10 cellular contexts compared by ENCODE assay signal in genomic region chr16:3235856-3236669, GRCh38. TPM values are rescaled to one million over a fixed set of nuclear protein-coding genes. Genes with fewer than 3 reads are reported as not detected.
DNase-seq lines count a peak whose midpoint lies in the region; ATAC-seq, FAIRE-seq and TF ChIP-seq lines count a peak whose summit lies in the region.
"Had no signal": no experiment of that assay in that cellular context is flagged by ENCODE, and none has a peak within 500 bp of the region (broad histone marks: within the 10 kb centered on the region; RNA-seq: fewer than 3 reads in every experiment).

No MANE protein-coding gene starts in this region.

- no peak for TF ChIP-seq RAD21 in K562 (CRISPR knock-in tag; conservative IDR thresholded peaks at IDR 0.05 in 1 of 2, IDR thresholded peaks at IDR 0.05 in 1 of 2)

- intact Hi-C loops in K562 (cut with micrococcal nuclease): no loop called here

- TF ChIP-seq CTCF in K562 (IDR thresholded peaks at IDR 0.05 in 2 of 3, conservative IDR thresholded peaks at IDR 0.05 in 1 of 3; ENCODE audit: insufficient read depth in 2 of 3, low read depth in 1 of 3, low read length in 3 of 3) (no peak), neural crest cell (conservative IDR thresholded peaks at IDR 0.05) (no peak), tibial nerve (IDR thresholded peaks at IDR 0.05) (no peak), foreskin keratinocyte (conservative IDR thresholded peaks at IDR 0.05) (no peak)

- in situ Hi-C loops in K562 (cut with MboI): no loop called here

- POLR2A ChIA-PET in CD8-positive, alpha-beta memory T cell (lab: Charles Lee): interaction anchor here (0.6 to 1.6 kb wide), 5 partner anchors 16 to 86 kb away, joined by 4 to 5 read pairs (median 4); no protein-coding TSS in a partner anchor
- POLR2A ChIA-PET in T-cell (lab: Charles Lee) (no interaction called here), K562 (lab: Yijun Ruan, JAX) (interaction anchor here (1.0 to 1.3 kb wide), 3 partner anchors 11 to 47 kb away, joined by 3 read pairs; partner anchors contain the start of gene ZNF263)

- peak overlapping the region; percentile 12 to 95 (median 80) for H3K27ac Mint-ChIP-seq in CD8-positive, alpha-beta memory T cell
- H3K27ac Mint-ChIP-seq in T-cell (peak overlapping the region; percentile 66 to 83), neural crest cell (ENCODE audit: unreplicated experiment) (no peak overlapping the region)

- no peaks in the 10 kb centered on the region for H3K27me3 ChIP-seq in CD8-positive, alpha-beta memory T cell (ENCODE audit: insufficient read depth, low read length, poor library complexity, severe bottlenecking)
- H3K27me3 ChIP-seq in K562 (ENCODE audit: control insufficient read depth in 2 of 2, insufficient read depth in 2 of 2, low read length in 2 of 2) (peaks cover under 1 to 3% of the 10 kb centered on the region in 2 experiments; a peak in 1 of 5 replicates), tibial nerve (no peaks in the 10 kb centered on the region), foreskin keratinocyte (no peaks in the 10 kb centered on the region)

- WGBS in K562 (ENCODE audit: insufficient coverage, low coverage, missing lambda C conversion rate): 51% methylated on average over 28 of the region's 29 CpGs
- 85 to 90% methylated on average over 28 of the region's 29 CpGs for WGBS in tibial nerve, 2 donors

- H3K27ac ChIP-seq in CD8-positive, alpha-beta memory T cell (ENCODE audit: low read depth, low read length): no peak overlapping the region
- no peak overlapping the region for H3K27ac ChIP-seq in K562 (ENCODE audit: extremely low read depth, low read depth, low read length)
- H3K27ac ChIP-seq in tibial nerve: no peak overlapping the region
- H3K27ac ChIP-seq in foreskin keratinocyte: no peak overlapping the region

- H3K4me2 ChIP-seq in K562 (ENCODE audit: insufficient read depth, low read length): no peak overlapping the region; the same call in 1 of the 2 replicates

- peak overlapping the region; percentile 59 to 92 (median 80) for H3K4me3 Mint-ChIP-seq in CD8-positive, alpha-beta memory T cell
- H3K4me3 Mint-ChIP-seq in T-cell (peak overlapping the region; percentile 64 to 74 (median 71)), neural crest cell (peak overlapping the region; percentile 79)

- ATAC-seq in T-cell (replicated peaks in 1 of 4) (no peak), K562 (peak; percentile 59), foreskin keratinocyte (no peak)

- peaks cover 0 to 8% of the 10 kb centered on the region in 2 donors for H3K27me3 Mint-ChIP-seq in CD8-positive, alpha-beta memory T cell
- peaks cover 2 to 6% of the 10 kb centered on the region in 2 donors for H3K27me3 Mint-ChIP-seq in T-cell
- peaks cover 18% of the 10 kb centered on the region for H3K27me3 Mint-ChIP-seq in neural crest cell (ENCODE audit: low read depth)

- peaks cover 36 to 46% (median 36%) of the 10 kb centered on the region in 3 donors for H3K4me1 Mint-ChIP-seq in CD8-positive, alpha-beta memory T cell
- H3K4me1 Mint-ChIP-seq in T-cell (peaks cover 29 to 38% (median 31%) of the 10 kb centered on the region in 3 donors), neural crest cell (peaks cover 20% of the 10 kb centered on the region)

- CTCF ChIA-PET in CD8-positive, alpha-beta memory T cell (lab: Charles Lee): no interaction called here
- CTCF ChIA-PET in T-cell (lab: Charles Lee) (no interaction called here), K562 (lab: Yijun Ruan, JAX; ENCODE audit: low intra/inter-chr PET ratio) (no interaction called here)

- TF ChIP-seq EP300 in K562 (IDR thresholded peaks at IDR 0.05; ENCODE audit: low read length): no peak; the same call in 1 of the 2 replicates
- TF ChIP-seq EP300 in tibial nerve (IDR thresholded peaks at IDR 0.05): no peak

- H3K36me3 ChIP-seq in CD8-positive, alpha-beta memory T cell (ENCODE audit: insufficient read depth, low read length): peaks cover 18% of the 10 kb centered on the region
- H3K36me3 ChIP-seq in K562 (ENCODE audit: control insufficient read depth, insufficient read depth, low read length) (peaks cover 27% of the 10 kb centered on the region), tibial nerve (peaks cover 0 to 21% (median 18%) of the 10 kb centered on the region in 3 donors)

- H3K9ac ChIP-seq in K562 (ENCODE audit: insufficient read depth in 1 of 2, low read depth in 2 of 2, low read length in 2 of 2): no peak overlapping the region

- TF ChIP-seq POLR2A in K562 (conservative IDR thresholded peaks at IDR 0.05): no peak
- TF ChIP-seq POLR2A in tibial nerve (IDR thresholded peaks at IDR 0.05): no peak

- peak; percentile 18 to 62 (median 33) for DNase-seq in CD8-positive, alpha-beta memory T cell
- DNase-seq in T-cell (peak in 32 of 34 experiments; percentile 15 to 77 (median 53)), K562 (ENCODE audit: extremely low read depth in 1 of 4, low spot score in 3 of 4) (peak; percentile 66 to 83 (median 72)), neural crest cell (ENCODE audit: low read depth, low spot score) (no peak), tibial nerve (ENCODE audit: low spot score in 2 of 2) (no peak), foreskin keratinocyte (no peak), SHP77 treated with DMSO at 0.1 percent for 48 hours (lab: John Stamatoyannopoulos, UW) (no peak), cerebellar cortex (ENCODE audit: low spot score) (no peak)

- H3K9me3 Mint-ChIP-seq in CD8-positive, alpha-beta memory T cell: peaks cover 0 to 6% (median 2%) of the 10 kb centered on the region in 5 donors
- peaks cover 0 to 4% (median 0%) of the 10 kb centered on the region in 3 donors for H3K9me3 Mint-ChIP-seq in T-cell
- H3K9me3 Mint-ChIP-seq in neural crest cell: peaks cover 10% of the 10 kb centered on the region

- no peaks in the 10 kb centered on the region for H4K20me1 ChIP-seq in K562 (replicated peaks; ENCODE audit: control insufficient read depth, insufficient read depth, low read length)

- FAIRE-seq in K562 (lab: Jason Lieb, UNC): peak; percentile 35
- FAIRE-seq: G401.6 had no signal

- no TSS peak for BruUV-seq in K562 (replicated peaks; lab: Mats Ljungman, UMichigan)

- peaks cover 21% of the 10 kb centered on the region for H3K4me1 ChIP-seq in CD8-positive, alpha-beta memory T cell (ENCODE audit: insufficient read depth, low read length)
- H3K4me1 ChIP-seq in K562 (replicated peaks in 1 of 2; ENCODE audit: control insufficient read depth in 2 of 2, insufficient read depth in 2 of 2, low read length in 2 of 2) (peaks cover 6 to 12% of the 10 kb centered on the region in 2 experiments; a peak in 4 of 5 replicates), tibial nerve (peaks cover 0 to 18% (median 13%) of the 10 kb centered on the region in 4 donors), foreskin keratinocyte (no peaks in the 10 kb centered on the region)

- peaks cover 16% of the 10 kb centered on the region for H3K79me2 ChIP-seq in K562 (ENCODE audit: control insufficient read depth, insufficient read depth, low read length)

- no peaks in the 10 kb centered on the region for H3K9me1 ChIP-seq in K562 (ENCODE audit: control insufficient read depth, insufficient read depth, low read length)

- no peak overlapping the region for H3K4me3 ChIP-seq in CD8-positive, alpha-beta memory T cell (ENCODE audit: low read length)
- H3K4me3 ChIP-seq in K562 (no peak overlapping the region), tibial nerve (no peak overlapping the region)

- H3K9me3 ChIP-seq in CD8-positive, alpha-beta memory T cell (ENCODE audit: low read length): no peaks in the 10 kb centered on the region
- H3K9me3 ChIP-seq in K562 (replicated peaks; ENCODE audit: control insufficient read depth, insufficient read depth, low read depth, low read length): peaks cover 4% of the 10 kb centered on the region; the same call in 1 of the 2 replicates
- peaks cover 0 to 11% (median 1%) of the 10 kb centered on the region in 4 donors for H3K9me3 ChIP-seq in tibial nerve

- H2AFZ ChIP-seq in K562 (ENCODE audit: low read depth, low read length): peak overlapping the region; percentile 5; the same call in 1 of the 2 replicates

- peaks cover 21 to 37% (median 25%) of the 10 kb centered on the region in 3 donors for H3K36me3 Mint-ChIP-seq in CD8-positive, alpha-beta memory T cell
- H3K36me3 Mint-ChIP-seq in T-cell: peaks cover 28% of the 10 kb centered on the region
- peaks cover 22% of the 10 kb centered on the region for H3K36me3 Mint-ChIP-seq in neural crest cell (ENCODE audit: low read depth)

RNA-seq across cellular contexts. Expression of gene ZNF200, which starts 1.1 kb away (rescaled TPM):
- total RNA-seq in CD8-positive, alpha-beta memory T cell: 10 to 100 TPM; 13.0 to 14.6 TPM
- 11.2 TPM for polyA plus RNA-seq in CD8-positive, alpha-beta memory T cell
- 10 to 100 TPM in 3 of 5 donors, 1 to 10 TPM in 2; 7.6 to 21.3 (median 20.1) TPM for total RNA-seq in T-cell
- total RNA-seq in K562 (2011; cell fraction: chromatin; rRNA removed; ENCODE audit: low replicate concordance): 21.1 and 31.6 TPM in 2 replicates
- total RNA-seq in K562 (2011; cell fraction: nucleolus; rRNA removed): 11.8 and 12.5 TPM in 2 replicates
- 19.4 and 23.4 TPM in 2 replicates for total RNA-seq in K562 (2011; cell fraction: nucleoplasm; rRNA removed)
- total RNA-seq in K562 (2014; rRNA removed): 11.2 and 11.8 TPM in 2 replicates
- total RNA-seq in K562 (2014; rRNA removed; fragmentation: Illumina TruSeq; extraction: Trizol): 11.6 and 15.1 TPM in 2 replicates
- total RNA-seq in K562 (2015; rRNA removed; fragmentation: Illumina TruSeq; extraction: Trizol): 12.1 and 14.5 TPM in 2 replicates
- 9.6 and 11.5 TPM in 2 replicates for total RNA-seq in K562 (2021)
- 5.3 and 6.0 TPM in 2 replicates for polyA plus RNA-seq in K562 (2011; rRNA removed)
- 2.3 and 3.2 TPM in 2 replicates for polyA plus RNA-seq in K562 (2011; cell fraction: cytosol; rRNA removed)
- polyA plus RNA-seq in K562 (2011; cell fraction: nucleus; rRNA removed): 10.2 and 11.2 TPM in 2 replicates
- 7.0 and 8.5 TPM in 2 replicates for polyA plus RNA-seq in K562 (2012)
- polyA plus RNA-seq in K562 (2014; fragmentation: Illumina TruSeq; extraction: Trizol): 9.2 and 11.0 TPM in 2 replicates
- polyA plus RNA-seq in K562 (2014; fragmentation: Nextera tagmentation; extraction: Ambion mirVana): 1 to 10 TPM; 4.8 to 6.6 TPM
- polyA plus RNA-seq in K562 (2014; rRNA removed): 8.4 and 9.8 TPM in 2 replicates
- 9.5 and 11.7 TPM in 2 replicates for polyA minus RNA-seq in K562 (2011; rRNA and poly(A)+ RNA removed)
- 4.2 and 5.6 TPM in 2 replicates for polyA minus RNA-seq in K562 (2011; cell fraction: cytosol; rRNA and poly(A)+ RNA removed)
- 7.8 and 11.9 TPM in 2 replicates for polyA minus RNA-seq in K562 (2011; cell fraction: nucleus; rRNA and poly(A)+ RNA removed)
- 12.1 and 14.1 TPM in 2 replicates for total RNA-seq in neural crest cell
- total RNA-seq in tibial nerve: 10 to 100 TPM in 1 of 4 donors, 1 to 10 TPM in 3; 5.2 to 10.2 (median 9.1) TPM
- 6.8 and 8.7 TPM in 2 replicates for total RNA-seq in foreskin keratinocyte
- polyA plus RNA-seq in foreskin keratinocyte: 2.6 and 2.8 TPM in 2 replicates

RNA-seq across cellular contexts. Expression of gene MEFV, which starts 20.4 kb away (rescaled TPM):
- under 1 TPM in 1 of 2 experiments, not detected in 1; 0.18 TPM for total RNA-seq in CD8-positive, alpha-beta memory T cell
- not detected for polyA plus RNA-seq in CD8-positive, alpha-beta memory T cell
- total RNA-seq in T-cell (under 1 TPM in 4 of 5 donors, not detected in 1; 0.10 to 0.38 (median 0.19) TPM), K562 (2014; rRNA removed) (0.14 TPM in 1 of 2 replicates, not detected in the other), K562 (2014; rRNA removed; fragmentation: Illumina TruSeq; extraction: Trizol) (not detected in 2 replicates), K562 (2015; rRNA removed; fragmentation: Illumina TruSeq; extraction: Trizol) (not detected in 2 replicates), K562 (2021) (not detected in 2 replicates), neural crest cell (not detected in 2 replicates), tibial nerve (1 to 10 TPM in 2 of 4 donors, under 1 TPM in 2; 0.39 to 8.1 (median 1.1) TPM), foreskin keratinocyte (not detected in 2 replicates)
- total RNA-seq in K562 (2011; cell fraction: chromatin; rRNA removed; ENCODE audit: low replicate concordance): not detected in 2 replicates
- total RNA-seq in K562 (2011; cell fraction: nucleolus; rRNA removed): not detected in 2 replicates
- total RNA-seq in K562 (2011; cell fraction: nucleoplasm; rRNA removed): not detected in 2 replicates
- polyA plus RNA-seq in K562 (2011; rRNA removed) (not detected in 2 replicates), K562 (2014; fragmentation: Illumina TruSeq; extraction: Trizol) (not detected in 2 replicates), K562 (2014; fragmentation: Nextera tagmentation; extraction: Ambion mirVana) (not detected), K562 (2014; rRNA removed) (not detected in 2 replicates), foreskin keratinocyte (not detected in 2 replicates)
- polyA plus RNA-seq in K562 (2011; cell fraction: cytosol; rRNA removed): not detected in 2 replicates
- polyA plus RNA-seq in K562 (2011; cell fraction: nucleus; rRNA removed): not detected in 2 replicates
- polyA plus RNA-seq in K562 (2012): 0.06 and 0.07 TPM in 2 replicates
- not detected in 2 replicates for polyA minus RNA-seq in K562 (2011; rRNA and poly(A)+ RNA removed)
- not detected in 2 replicates for polyA minus RNA-seq in K562 (2011; cell fraction: cytosol; rRNA and poly(A)+ RNA removed)
- not detected in 2 replicates for polyA minus RNA-seq in K562 (2011; cell fraction: nucleus; rRNA and poly(A)+ RNA removed)

RNA-seq across cellular contexts. Expression of gene ZNF263, which starts 47.2 kb away (rescaled TPM):
- total RNA-seq in CD8-positive, alpha-beta memory T cell: 10 to 100 TPM; 29.2 to 35.1 TPM
- 47.7 TPM for polyA plus RNA-seq in CD8-positive, alpha-beta memory T cell
- total RNA-seq in T-cell (10 to 100 TPM; 28.6 to 50.9 (median 44.3) TPM), K562 (2014; rRNA removed) (45.9 and 48.3 TPM in 2 replicates), K562 (2014; rRNA removed; fragmentation: Illumina TruSeq; extraction: Trizol) (31.8 and 33.5 TPM in 2 replicates), K562 (2015; rRNA removed; fragmentation: Illumina TruSeq; extraction: Trizol) (36.2 and 36.8 TPM in 2 replicates), K562 (2021) (26.3 and 30.6 TPM in 2 replicates), neural crest cell (32.7 and 34.0 TPM in 2 replicates), tibial nerve (10 to 100 TPM; 37.3 to 66.0 (median 55.5) TPM), foreskin keratinocyte (24.3 and 26.8 TPM in 2 replicates)
- total RNA-seq in K562 (2011; cell fraction: chromatin; rRNA removed; ENCODE audit: low replicate concordance): 33.7 and 52.6 TPM in 2 replicates
- total RNA-seq in K562 (2011; cell fraction: nucleolus; rRNA removed): 30.8 and 32.5 TPM in 2 replicates
- 28.2 and 28.9 TPM in 2 replicates for total RNA-seq in K562 (2011; cell fraction: nucleoplasm; rRNA removed)
- polyA plus RNA-seq in K562 (2011; rRNA removed) (8.6 and 11.0 TPM in 2 replicates), K562 (2014; fragmentation: Illumina TruSeq; extraction: Trizol) (34.1 and 35.5 TPM in 2 replicates), K562 (2014; fragmentation: Nextera tagmentation; extraction: Ambion mirVana) (1 to 10 TPM; 4.6 to 4.8 TPM), K562 (2014; rRNA removed) (27.5 and 36.0 TPM in 2 replicates), foreskin keratinocyte (11.2 and 11.8 TPM in 2 replicates)
- polyA plus RNA-seq in K562 (2011; cell fraction: cytosol; rRNA removed): 8.6 and 14.4 TPM in 2 replicates
- 18.9 and 32.2 TPM in 2 replicates for polyA plus RNA-seq in K562 (2011; cell fraction: nucleus; rRNA removed)
- 26.0 and 30.5 TPM in 2 replicates for polyA plus RNA-seq in K562 (2012)
- 12.8 and 13.9 TPM in 2 replicates for polyA minus RNA-seq in K562 (2011; rRNA and poly(A)+ RNA removed)
- polyA minus RNA-seq in K562 (2011; cell fraction: cytosol; rRNA and poly(A)+ RNA removed): 10.7 and 14.5 TPM in 2 replicates
- 14.7 and 20.1 TPM in 2 replicates for polyA minus RNA-seq in K562 (2011; cell fraction: nucleus; rRNA and poly(A)+ RNA removed)

RNA-seq across cellular contexts. Expression of gene OR1F1, which starts 48.1 kb away (rescaled TPM):
- not detected for total RNA-seq in CD8-positive, alpha-beta memory T cell
- polyA plus RNA-seq in CD8-positive, alpha-beta memory T cell: not detected
- total RNA-seq in T-cell: not detected
- total RNA-seq in K562 (2011; cell fraction: chromatin; rRNA removed; ENCODE audit: low replicate concordance): 0.81 and 1.4 TPM in 2 replicates
- 1.3 and 1.8 TPM in 2 replicates for total RNA-seq in K562 (2011; cell fraction: nucleolus; rRNA removed)
- 0.73 and 2.6 TPM in 2 replicates for total RNA-seq in K562 (2011; cell fraction: nucleoplasm; rRNA removed)
- total RNA-seq in K562 (2014; rRNA removed): 0.45 TPM in 1 of 2 replicates, not detected in the other
- total RNA-seq in K562 (2014; rRNA removed; fragmentation: Illumina TruSeq; extraction: Trizol): 0.15 and 0.54 TPM in 2 replicates
- 0.23 TPM in 1 of 2 replicates, not detected in the other for total RNA-seq in K562 (2015; rRNA removed; fragmentation: Illumina TruSeq; extraction: Trizol)
- 0.22 TPM in 1 of 2 replicates, not detected in the other for total RNA-seq in K562 (2021)
- polyA plus RNA-seq in K562 (2011; rRNA removed): 0.46 TPM in 2 replicates
- polyA plus RNA-seq in K562 (2011; cell fraction: cytosol; rRNA removed): 1.1 and 1.3 TPM in 2 replicates
- 0.57 and 1.0 TPM in 2 replicates for polyA plus RNA-seq in K562 (2011; cell fraction: nucleus; rRNA removed)
- 0.08 and 0.11 TPM in 2 replicates for polyA plus RNA-seq in K562 (2012)
- 0.30 and 0.61 TPM in 2 replicates for polyA plus RNA-seq in K562 (2014; fragmentation: Illumina TruSeq; extraction: Trizol)
- not detected for polyA plus RNA-seq in K562 (2014; fragmentation: Nextera tagmentation; extraction: Ambion mirVana)
- 0.12 and 0.25 TPM in 2 replicates for polyA plus RNA-seq in K562 (2014; rRNA removed)
- polyA minus RNA-seq in K562 (2011; rRNA and poly(A)+ RNA removed): 0.84 and 2.9 TPM in 2 replicates
- polyA minus RNA-seq in K562 (2011; cell fraction: cytosol; rRNA and poly(A)+ RNA removed): 2.0 TPM in 1 of 2 replicates, not detected in the other
- 0.44 TPM in 1 of 2 replicates, not detected in the other for polyA minus RNA-seq in K562 (2011; cell fraction: nucleus; rRNA and poly(A)+ RNA removed)
- total RNA-seq in neural crest cell: 0.35 TPM in 1 of 2 replicates, not detected in the other
- total RNA-seq in tibial nerve: not detected
- total RNA-seq in foreskin keratinocyte: 0.25 and 0.44 TPM in 2 replicates
- 0.07 TPM in 1 of 2 replicates, not detected in the other for polyA plus RNA-seq in foreskin keratinocyte
- total RNA-seq: renal cortical epithelial cell had no signal

Comparison
In these comparisons a context has a peak if more than half of its experiments do, and no peak if none do; other contexts are left out.
1. DNase-seq: peak in CD8-positive, alpha-beta memory T cell (5 of 5), T-cell (32 of 34) and K562 (4 of 4); none in neural crest cell (single experiment), tibial nerve (0 of 2), foreskin keratinocyte (0 of 2), SHP77 treated with DMSO at 0.1 percent for 48 hours (single experiment) and cerebellar cortex (single experiment).
2. POLR2A ChIA-PET loops: an anchor here in CD8-positive, alpha-beta memory T cell (0.6 to 1.6 kb wide) and K562 (1.0 to 1.3 kb wide); none called in T-cell.
3. Peak in every context shown above with its lines, with median percentiles within 50 percentile points of each other: H3K4me3 Mint-ChIP-seq.